Comparison of ENCODE assay signal across 1 cellular context in genomic region chr10:33661580-33662269, GRCh38.
TF ChIP-seq lines count a peak whose summit lies in the region.

No MANE protein-coding gene starts in this region.

TF ChIP-seq in HepG2, 621 proteins besides CTCF, POLR2A, EP300 and RAD21 (continued from another document and continues in another):
- TF ChIP-seq ZNF362 (CRISPR knock-in tag; IDR thresholded peaks at IDR 0.05; ENCODE audit: borderline replicate concordance): no peak
- TF ChIP-seq ZNF878 (CRISPR knock-in tag; IDR thresholded peaks at IDR 0.05): no peak
- no peak for TF ChIP-seq CBX1 (IDR thresholded peaks at IDR 0.05; ENCODE audit: low read depth)
- TF ChIP-seq, protein P1, sequence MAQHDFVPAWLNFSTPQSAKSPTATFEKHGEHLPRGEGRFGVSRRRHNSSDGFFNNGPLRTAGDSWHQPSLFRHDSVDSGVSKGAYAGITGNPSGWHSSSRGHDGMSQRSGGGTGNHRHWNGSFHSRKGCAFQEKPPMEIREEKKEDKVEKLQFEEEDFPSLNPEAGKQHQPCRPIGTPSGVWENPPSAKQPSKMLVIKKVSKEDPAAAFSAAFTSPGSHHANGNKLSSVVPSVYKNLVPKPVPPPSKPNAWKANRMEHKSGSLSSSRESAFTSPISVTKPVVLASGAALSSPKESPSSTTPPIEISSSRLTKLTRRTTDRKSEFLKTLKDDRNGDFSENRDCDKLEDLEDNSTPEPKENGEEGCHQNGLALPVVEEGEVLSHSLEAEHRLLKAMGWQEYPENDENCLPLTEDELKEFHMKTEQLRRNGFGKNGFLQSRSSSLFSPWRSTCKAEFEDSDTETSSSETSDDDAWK (CRISPR knock-in tag; IDR thresholded peaks at IDR 0.05): no peak
- no peak for TF ChIP-seq HES4 (CRISPR knock-in tag; IDR thresholded peaks at IDR 0.05; ENCODE audit: borderline replicate concordance)
- TF ChIP-seq SSRP1 (CRISPR knock-in tag; IDR thresholded peaks at IDR 0.05): no peak
- TF ChIP-seq ZNF597 (CRISPR knock-in tag; IDR thresholded peaks at IDR 0.05): no peak
- TF ChIP-seq MIER2 (CRISPR knock-in tag; IDR thresholded peaks at IDR 0.05): no peak
- no peak for TF ChIP-seq GABPB1 (CRISPR knock-in tag; IDR thresholded peaks at IDR 0.05)
- no peak for TF ChIP-seq ZFP36 (IDR thresholded peaks at IDR 0.05; ENCODE audit: borderline replicate concordance, low read depth, low read length, partially characterized antibody)
- no peak for TF ChIP-seq ZNF367 (CRISPR knock-in tag; IDR thresholded peaks at IDR 0.05; ENCODE audit: borderline replicate concordance)
- TF ChIP-seq ERF (CRISPR knock-in tag; IDR thresholded peaks at IDR 0.05): peak; percentile 49; the same call in 1 of the 2 replicates
- no peak for TF ChIP-seq KAT7 (CRISPR knock-in tag; IDR thresholded peaks at IDR 0.05; ENCODE audit: borderline replicate concordance)
- peak; percentile 97 for TF ChIP-seq SOX5 (CRISPR knock-in tag; IDR thresholded peaks at IDR 0.05; ENCODE audit: borderline replicate concordance)
- TF ChIP-seq ZNF563 (CRISPR knock-in tag; IDR thresholded peaks at IDR 0.05): no peak
- no peak for TF ChIP-seq FOXA1 (IDR thresholded peaks at IDR 0.05)
- TF ChIP-seq FOXA1 (CRISPR knock-in tag; IDR thresholded peaks at IDR 0.05): no peak
- no peak for TF ChIP-seq FOXO4 (CRISPR knock-in tag; conservative IDR thresholded peaks at IDR 0.05)
- no peak for TF ChIP-seq ZNF510 (CRISPR knock-in tag; IDR thresholded peaks at IDR 0.05; ENCODE audit: low read depth)
- TF ChIP-seq SNRNP70 (IDR thresholded peaks at IDR 0.05; ENCODE audit: low read depth, low read length): no peak
- no peak for TF ChIP-seq TBL1XR1 (IDR thresholded peaks at IDR 0.05; ENCODE audit: borderline replicate concordance, low read length, partially characterized antibody)
- TF ChIP-seq SP140L (CRISPR knock-in tag; IDR thresholded peaks at IDR 0.05; ENCODE audit: borderline replicate concordance): no peak
- TF ChIP-seq FOXM1 (CRISPR knock-in tag; IDR thresholded peaks at IDR 0.05): no peak
- no peak for TF ChIP-seq ZNF124 (CRISPR knock-in tag; IDR thresholded peaks at IDR 0.05)
- TF ChIP-seq SYNCRIP (IDR thresholded peaks at IDR 0.05; ENCODE audit: insufficient read depth, low read depth, low read length): no peak
- TF ChIP-seq, protein P2, sequence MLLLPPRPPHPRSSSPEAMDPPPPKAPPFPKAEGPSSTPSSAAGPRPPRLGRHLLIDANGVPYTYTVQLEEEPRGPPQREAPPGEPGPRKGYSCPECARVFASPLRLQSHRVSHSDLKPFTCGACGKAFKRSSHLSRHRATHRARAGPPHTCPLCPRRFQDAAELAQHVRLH (CRISPR knock-in tag; IDR thresholded peaks at IDR 0.05; ENCODE audit: borderline replicate concordance, low read depth): no peak
- no peak for TF ChIP-seq ZNF773 (CRISPR knock-in tag; IDR thresholded peaks at IDR 0.05; ENCODE audit: borderline replicate concordance)
- TF ChIP-seq NKX3-1 (CRISPR knock-in tag; IDR thresholded peaks at IDR 0.05): no peak
- TF ChIP-seq RNF219 (CRISPR knock-in tag; IDR thresholded peaks at IDR 0.05): no peak
- no peak for TF ChIP-seq ZNF256 (CRISPR knock-in tag; conservative IDR thresholded peaks at IDR 0.05)
- no peak for TF ChIP-seq NFRKB (IDR thresholded peaks at IDR 0.05)
- TF ChIP-seq, protein P3, sequence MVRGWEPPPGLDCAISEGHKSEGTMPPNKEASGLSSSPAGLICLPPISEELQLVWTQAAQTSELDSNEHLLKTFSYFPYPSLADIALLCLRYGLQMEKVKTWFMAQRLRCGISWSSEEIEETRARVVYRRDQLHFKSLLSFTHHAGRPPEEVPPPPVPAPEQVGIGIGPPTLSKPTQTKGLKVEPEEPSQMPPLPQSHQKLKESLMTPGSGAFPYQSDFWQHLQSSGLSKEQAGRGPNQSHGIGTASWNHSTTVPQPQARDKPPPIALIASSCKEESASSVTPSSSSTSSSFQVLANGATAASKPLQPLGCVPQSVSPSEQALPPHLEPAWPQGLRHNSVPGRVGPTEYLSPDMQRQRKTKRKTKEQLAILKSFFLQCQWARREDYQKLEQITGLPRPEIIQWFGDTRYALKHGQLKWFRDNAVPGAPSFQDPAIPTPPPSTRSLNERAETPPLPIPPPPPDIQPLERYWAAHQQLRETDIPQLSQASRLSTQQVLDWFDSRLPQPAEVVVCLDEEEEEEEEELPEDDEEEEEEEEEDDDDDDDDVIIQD (CRISPR knock-in tag; IDR thresholded peaks at IDR 0.05; ENCODE audit: low read depth): no peak
- TF ChIP-seq DMAP1 (CRISPR knock-in tag; IDR thresholded peaks at IDR 0.05): 0 out of 2 replicates have a peak, but pooled peaks have one; percentile 37
- no peak for TF ChIP-seq ZFP1 (CRISPR knock-in tag; IDR thresholded peaks at IDR 0.05)
- TF ChIP-seq PRDM10 (CRISPR knock-in tag; IDR thresholded peaks at IDR 0.05; ENCODE audit: low read depth): no peak
- no peak for TF ChIP-seq ATAD3A (CRISPR knock-in tag; IDR thresholded peaks at IDR 0.05)
- no peak for TF ChIP-seq CENPBD1 (CRISPR knock-in tag; IDR thresholded peaks at IDR 0.05; ENCODE audit: borderline replicate concordance, low read depth)
- no peak for TF ChIP-seq SMAD1 (CRISPR knock-in tag; IDR thresholded peaks at IDR 0.05; ENCODE audit: borderline replicate concordance, low read depth)
- TF ChIP-seq RARA (CRISPR knock-in tag; IDR thresholded peaks at IDR 0.05): peak; percentile 82
- TF ChIP-seq, protein P4, sequence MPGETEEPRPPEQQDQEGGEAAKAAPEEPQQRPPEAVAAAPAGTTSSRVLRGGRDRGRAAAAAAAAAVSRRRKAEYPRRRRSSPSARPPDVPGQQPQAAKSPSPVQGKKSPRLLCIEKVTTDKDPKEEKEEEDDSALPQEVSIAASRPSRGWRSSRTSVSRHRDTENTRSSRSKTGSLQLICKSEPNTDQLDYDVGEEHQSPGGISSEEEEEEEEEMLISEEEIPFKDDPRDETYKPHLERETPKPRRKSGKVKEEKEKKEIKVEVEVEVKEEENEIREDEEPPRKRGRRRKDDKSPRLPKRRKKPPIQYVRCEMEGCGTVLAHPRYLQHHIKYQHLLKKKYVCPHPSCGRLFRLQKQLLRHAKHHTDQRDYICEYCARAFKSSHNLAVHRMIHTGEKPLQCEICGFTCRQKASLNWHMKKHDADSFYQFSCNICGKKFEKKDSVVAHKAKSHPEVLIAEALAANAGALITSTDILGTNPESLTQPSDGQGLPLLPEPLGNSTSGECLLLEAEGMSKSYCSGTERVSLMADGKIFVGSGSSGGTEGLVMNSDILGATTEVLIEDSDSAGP (CRISPR knock-in tag; IDR thresholded peaks at IDR 0.05; ENCODE audit: borderline replicate concordance): no peak
